In genomic region chr3:14472471-14473351, GRCh38 we compare ENCODE assay signal across 8 cellular contexts.
DNase-seq lines count a peak whose midpoint lies in the region; ATAC-seq, FAIRE-seq and TF ChIP-seq lines count a peak whose summit lies in the region.

No MANE protein-coding gene starts in this region.

- no peak overlapping the region for H3K9ac ChIP-seq in BLaER1

- no peak for TF ChIP-seq CTCF in chondrocyte (IDR thresholded peaks at IDR 0.05)

- H3K27me3 ChIP-seq in BLaER1 = no peaks in the 10 kb centered on the region

- H3K36me3 Mint-ChIP-seq in chondrocyte (ENCODE audit: low read depth) = peaks cover 11% of the 10 kb centered on the region

- no peak overlapping the region for H3K4me3 Mint-ChIP-seq in chondrocyte (ENCODE audit: unreplicated experiment)

- H3K36me3 ChIP-seq in BLaER1 = peaks cover 91% of the 10 kb centered on the region

- H3K9me3 ChIP-seq in BLaER1 = no peaks in the 10 kb centered on the region

- H3K4me1 Mint-ChIP-seq in chondrocyte (ENCODE audit: low read depth) = peaks cover 32% of the 10 kb centered on the region

- ATAC-seq in GM19035 (IDR thresholded peaks at IDR 0.05; ENCODE audit: unreplicated experiment) (no peak), GM18520 (IDR thresholded peaks at IDR 0.05; ENCODE audit: unreplicated experiment) (no peak), HG02642 (IDR thresholded peaks at IDR 0.05; ENCODE audit: poor library complexity, unreplicated experiment) (no peak)

- peaks cover 17% of the 10 kb centered on the region for H3K4me1 ChIP-seq in BLaER1

- H3K27ac ChIP-seq in BLaER1 (no peak overlapping the region), substantia nigra (ENCODE audit: low read depth, low read length, poor library complexity, severe bottlenecking) (no peak overlapping the region)

- H3K4me3 ChIP-seq in BLaER1 = no peak overlapping the region

- H3K27ac Mint-ChIP-seq in chondrocyte (ENCODE audit: unreplicated experiment) = peak overlapping the region; percentile 89

- H3K27me3 Mint-ChIP-seq in chondrocyte (ENCODE audit: low read depth) = no peaks in the 10 kb centered on the region

- peaks cover 85% of the 10 kb centered on the region for H4K20me1 ChIP-seq in BLaER1

- H3K4me2 ChIP-seq in BLaER1 = peak overlapping the region; percentile 69

- H3K9me3 Mint-ChIP-seq in chondrocyte (ENCODE audit: low read depth) = no peaks in the 10 kb centered on the region

- FAIRE-seq in HTR-8/SVneo (lab: Jason Lieb, UNC) = peak; percentile 84

- DNase-seq in HTR-8/SVneo (ENCODE audit: insufficient read length, low spot score) (peak; percentile 96), chondrocyte (ENCODE audit: low spot score) (peak; percentile 72), myocyte (ENCODE audit: low read depth) (peak; percentile 88), substantia nigra (lab: John Stamatoyannopoulos, UW) (no peak)

Comparison
In these comparisons a context has a peak if more than half of its experiments do, and no peak if none do; other contexts are left out.
1. DNase-seq: peak in HTR-8/SVneo (single experiment), chondrocyte (single experiment) and myocyte (single experiment); none in substantia nigra (0 of 49).